8 cellular contexts compared by ENCODE assay signal in genomic region chr2:207401338-207401737, GRCh38.
"Had no signal": no experiment of that assay in that cellular context is flagged by ENCODE, and none has a peak within 500 bp of the region (broad histone marks: within the 10 kb centered on the region; RNA-seq: fewer than 3 reads in every experiment).

No MANE protein-coding gene starts in this region.

- H3K36me3 ChIP-seq: HAP-1 had no signal

- ATAC-seq: HCT116 had no signal

- H3K4me1 Mint-ChIP-seq: IgD-negative memory B cell had no signal

- H3K4me3 Mint-ChIP-seq: HFFc6, IgD-negative memory B cell had no signal

- H3K4me3 ChIP-seq: HAP-1 had no signal

- H3K27ac ChIP-seq: HL-60 had no signal

- H3K27ac Mint-ChIP-seq: HFFc6, IgD-negative memory B cell had no signal

- H3K9me3 Mint-ChIP-seq: HFFc6 had no signal

- H3K36me3 Mint-ChIP-seq: IgD-negative memory B cell had no signal

- H3K9me3 ChIP-seq: HAP-1 had no signal

- DNase-seq: GOT3, H7, HFFc6, KBM-7 had no signal
